8 cellular contexts compared by ENCODE assay signal in genomic region chr14:77641534-77642341, GRCh38. TPM values are rescaled to one million over a fixed set of nuclear protein-coding genes. Genes with fewer than 3 reads are reported as not detected.
DNase-seq lines count a peak whose midpoint lies in the region; ATAC-seq and TF ChIP-seq lines count a peak whose summit lies in the region.

No MANE protein-coding gene starts in this region.

- intact Hi-C loops in breast epithelium (cut with DNase I; ENCODE audit: low total_unique reads) (no loop called here), right lobe of liver (cut with DNase I) (no loop called here)

- H3K4me3 ChIP-seq in breast epithelium (peak overlapping the region; percentile 46 to 72 (median 56)), right lobe of liver (peak overlapping the region; percentile 27 to 53 (median 36)), hepatocyte (no peak overlapping the region)

- H3K27ac ChIP-seq in breast epithelium (peak overlapping the region; percentile 77 to 95), right lobe of liver (peak overlapping the region; percentile 50 to 59 (median 58)), hepatocyte (no peak overlapping the region)

- H3K9me3 ChIP-seq in breast epithelium (peaks cover 0 to 5% of the 10 kb centered on the region in 2 donors), right lobe of liver (no peaks in the 10 kb centered on the region), hepatocyte (ENCODE audit: low read depth) (no peaks in the 10 kb centered on the region)

- TF ChIP-seq CTCF in breast epithelium (IDR thresholded peaks at IDR 0.05), result no peak
- no peak for TF ChIP-seq CTCF in right lobe of liver (IDR thresholded peaks at IDR 0.05)
- TF ChIP-seq CTCF in hepatocyte (IDR thresholded peaks at IDR 0.05; ENCODE audit: poor library complexity), result no peak

- peak; percentile 64 for ATAC-seq in HG02973 (IDR thresholded peaks at IDR 0.05; ENCODE audit: unreplicated experiment)
- peak; percentile 85 to 87 (median 86) for ATAC-seq in right lobe of liver
- no peak for ATAC-seq in HG03520 (IDR thresholded peaks at IDR 0.05; ENCODE audit: unreplicated experiment)

- no peak overlapping the region for H3K4me2 ChIP-seq in hepatocyte

- TF ChIP-seq POLR2A in breast epithelium (IDR thresholded peaks at IDR 0.05) (no peak), right lobe of liver (IDR thresholded peaks at IDR 0.05) (no peak)

- no peaks in the 10 kb centered on the region for H3K79me2 ChIP-seq in hepatocyte

- DNase-seq in DMS153 treated with DMSO at 0.1 percent for 48 hours (lab: John Stamatoyannopoulos, UW; ENCODE audit: unreplicated experiment), result peak; percentile 36
- DNase-seq in activated CD4-positive, CD25-positive, alpha-beta regulatory T cell (lab: John Stamatoyannopoulos, UW), result peak; percentile 29 to 37 (median 32)
- peak; percentile 35 to 63 for DNase-seq in breast epithelium (ENCODE audit: low spot score in 2 of 2)
- DNase-seq in right lobe of liver, result peak; percentile 75 to 79 (median 78)
- peak; percentile 47 to 54 (median 48) for DNase-seq in stimulated activated CD4-positive, alpha-beta T cell treated with anti-CD3 and anti-CD28 coated beads, TNF-alpha, amount 100 ng/mL, for 4 hours (ENCODE audit: low read depth in 3 of 3)
- no peak for DNase-seq in hepatocyte (ENCODE audit: low spot score)

- H3K27me3 ChIP-seq in breast epithelium, result no peaks in the 10 kb centered on the region
- no peaks in the 10 kb centered on the region for H3K27me3 ChIP-seq in right lobe of liver
- no peaks in the 10 kb centered on the region for H3K27me3 ChIP-seq in hepatocyte

- no peaks in the 10 kb centered on the region for H3K9me2 ChIP-seq in hepatocyte (replicated peaks; ENCODE audit: insufficient read depth)

- no peaks in the 10 kb centered on the region for H4K20me1 ChIP-seq in hepatocyte (ENCODE audit: insufficient read depth, poor library complexity, severe bottlenecking)

- H2AFZ ChIP-seq in hepatocyte, result no peak overlapping the region

- H3K36me3 ChIP-seq in breast epithelium (no peaks in the 10 kb centered on the region), right lobe of liver (no peaks in the 10 kb centered on the region), hepatocyte (replicated peaks; ENCODE audit: insufficient read depth, low read depth) (no peaks in the 10 kb centered on the region)

- H3K4me1 ChIP-seq in breast epithelium (no peaks in the 10 kb centered on the region), right lobe of liver (no peaks in the 10 kb centered on the region), hepatocyte (ENCODE audit: insufficient read depth) (peaks cover 3% of the 10 kb centered on the region)

- 13% methylated on average over 29 of the region's 47 CpGs for WGBS in right lobe of liver (ENCODE audit: insufficient coverage, low coverage, low lambda C conversion rate, missing lambda C conversion rate)
- 96% methylated on average over 47 of the region's 47 CpGs for WGBS in hepatocyte (ENCODE audit: low lambda C conversion rate, missing lambda C conversion rate)

RNA-seq across cellular contexts. Expression of gene SPTLC2, which starts 25.3 kb away (rescaled TPM):
- total RNA-seq in breast epithelium, result 10 to 100 TPM; 31.2 to 47.2 (median 42.6) TPM
- 10 to 100 TPM in 3 of 6 experiments, 1 to 10 TPM in 3; 5.9 to 16.4 (median 10.7) TPM for total RNA-seq in right lobe of liver
- 33.6 and 34.3 TPM in 2 replicates for total RNA-seq in hepatocyte
- polyA plus RNA-seq in hepatocyte, result 31.4 and 34.2 TPM in 2 replicates
